25 cellular contexts compared by ENCODE assay signal in the genomic region with DNA sequence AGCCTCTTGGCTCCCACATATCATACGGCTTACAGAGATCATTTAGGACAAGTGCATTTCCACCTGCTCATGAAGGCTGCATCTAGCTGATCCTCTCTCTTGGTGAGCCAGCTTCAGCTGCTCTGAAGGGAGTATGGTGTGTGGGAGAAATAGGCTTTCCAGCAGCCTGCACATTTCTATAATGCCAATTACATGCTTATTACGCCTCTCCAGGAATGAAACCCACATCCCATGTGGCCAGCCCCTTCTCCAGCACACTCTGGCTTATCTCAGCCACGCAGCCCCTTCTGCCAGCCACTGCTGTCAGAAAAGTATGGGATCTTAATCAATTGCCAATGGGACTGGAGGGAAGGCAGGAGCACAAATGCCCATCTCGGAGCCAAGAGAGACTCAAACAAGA.
"Had no signal": no experiment of that assay in that cellular context is flagged by ENCODE, and none has a peak within 500 bp of the region (broad histone marks: within the 10 kb centered on the region; RNA-seq: fewer than 3 reads in every experiment).

No MANE protein-coding gene starts in this region.

- H3K4me3 ChIP-seq: hepatocyte, left lung, lower lobe of right lung, psoas muscle, right lobe of liver, skin epidermis, stomach, testis, thyroid gland, transverse colon, upper lobe of left lung, vagina had no signal

- H2AFZ ChIP-seq: hepatocyte, parathyroid adenoma had no signal

- H3K4me1 ChIP-seq: left lung, lower lobe of right lung, parathyroid adenoma, psoas muscle, right lobe of liver, stomach, testis, thyroid gland, transverse colon, upper lobe of left lung, vagina had no signal

- H3K27ac ChIP-seq: hepatocyte, left lung, lower lobe of right lung, parathyroid adenoma, psoas muscle, right lobe of liver, skin epidermis, stomach, testis, thyroid gland, transverse colon, upper lobe of left lung, vagina had no signal

- H3K9me3 ChIP-seq: left lung, lower lobe of right lung, psoas muscle, right lobe of liver, stomach, testis, thyroid gland, transverse colon, upper lobe of left lung, vagina had no signal

- H3K79me2 ChIP-seq: hepatocyte, parathyroid adenoma had no signal

- ATAC-seq: left cardiac atrium; left lung; lower lobe of right lung; naive thymus-derived CD8-positive, alpha-beta T cell; psoas muscle; right lobe of liver; stimulated activated naive B cell treated with anti-CD40 and anti-IgM and Interleukin-4, amounts not matched to agents 10 μg/mL and 1 μg/mL and 100 μg/mL, for 72 hours; stimulated activated naive CD8-positive, alpha-beta T cell treated with anti-CD3 and anti-CD28 coated beads, Interleukin-15, Interleukin-2, amounts not matched to agents 100 U/mL and 50 U/mL, for 24 hours had no signal

- H3K27me3 ChIP-seq: hepatocyte, left lung, right lobe of liver, stomach, testis, thyroid gland, transverse colon, upper lobe of left lung, vagina had no signal

- H3K9ac ChIP-seq: parathyroid adenoma had no signal

- H3K36me3 ChIP-seq: left lung, lower lobe of right lung, right lobe of liver, stomach, thyroid gland, transverse colon, upper lobe of left lung, vagina had no signal

- DNase-seq: kidney glomerular epithelial cell; left cardiac atrium; left lung; lower lobe of right lung; mammary epithelial cell; mesenchymal stem cell; naive thymus-derived CD8-positive, alpha-beta T cell; nucleus accumbens; psoas muscle; right lobe of liver; stimulated activated CD4-positive, alpha-beta T cell treated with anti-CD3 and anti-CD28 coated beads, Interleukin-12 subunit alpha, Interleukin-12 subunit beta, amount 100 ng/mL, for 4 hours; stimulated activated CD4-positive, alpha-beta T cell treated with anti-CD3 and anti-CD28 coated beads, Interleukin-15, amount 100 ng/mL, for 24 hours; stimulated activated CD4-positive, alpha-beta T cell treated with anti-CD3 and anti-CD28 coated beads, Interleukin-2, amount 100 ng/mL, for 24 hours; stimulated activated CD4-positive, alpha-beta T cell treated with anti-CD3 and anti-CD28 coated beads, Interleukin-4, amount 100 ng/mL, for 1 hour; stimulated activated naive B cell treated with anti-CD40 and anti-IgM and Interleukin-4, amounts not matched to agents 10 μg/mL and 1 μg/mL and 100 μg/mL, for 72 hours; stimulated activated naive CD8-positive, alpha-beta T cell treated with anti-CD3 and anti-CD28 coated beads, Interleukin-15, Interleukin-2, amounts not matched to agents 100 U/mL and 50 U/mL, for 24 hours; stomach; testis; thyroid gland; transverse colon; upper lobe of left lung had no signal

- H3K4me2 ChIP-seq: hepatocyte had no signal
